In genomic region chr15:66154581-66154980, GRCh38 we compare ENCODE assay signal across 21 cellular contexts.
DNase-seq lines count a peak whose midpoint lies in the region; ATAC-seq lines count a peak whose summit lies in the region.
"Had no signal": no experiment of that assay in that cellular context is flagged by ENCODE, and none has a peak within 500 bp of the region (broad histone marks: within the 10 kb centered on the region; RNA-seq: fewer than 3 reads in every experiment).

No MANE protein-coding gene starts in this region.

- peaks cover 8 to 13% of the 10 kb centered on the region in 2 donors for H3K27me3 Mint-ChIP-seq in stimulated activated naive B cell treated with anti-CD40 and anti-IgM and Interleukin-4, amounts not matched to agents 10 μg/mL and 1 μg/mL and 100 μg/mL, for 72 hours

- DNase-seq in NCI-H2029 (lab: John Stamatoyannopoulos, UW) (peak; percentile 41), NCI-H2029 treated with DMSO at 0.1 percent for 48 hours (lab: John Stamatoyannopoulos, UW) (no peak), NCI-H146 (lab: John Stamatoyannopoulos, UW) (peak; percentile 38), NCI-H748 (lab: John Stamatoyannopoulos, UW; ENCODE audit: unreplicated experiment) (peak; percentile 84), NOMO-1 (lab: John Stamatoyannopoulos, UW; ENCODE audit: unreplicated experiment in 2 of 2) (no peak), NOMO-1 treated with DMSO at 0.1 percent for 48 hours (lab: John Stamatoyannopoulos, UW; ENCODE audit: unreplicated experiment) (no peak), ACHN (no peak)
- no peak for DNase-seq in stimulated activated naive B cell treated with anti-CD40 and anti-IgM and Interleukin-4, amounts not matched to agents 10 μg/mL and 1 μg/mL and 100 μg/mL, for 72 hours
- DNase-seq: activated CD4-positive, alpha-beta T cell treated with anti-CD3 and anti-CD28 coated beads for 48 hours; AML-193; Caco-2; effector memory CD4-positive, alpha-beta T cell; esophagus squamous epithelium; GM23248; NCI-H446 treated with DMSO at 0.1 percent for 48 hours; OCI-M1; small intestine; stimulated activated CD4-positive, alpha-beta T cell treated with anti-CD3 and anti-CD28 coated beads, Interleukin-2, amount 100 ng/mL, for 48 hours; stomach; trophoblast cell had no signal

- peaks cover 22 to 44% of the 10 kb centered on the region in 2 donors for H3K4me1 Mint-ChIP-seq in stimulated activated naive B cell treated with anti-CD40 and anti-IgM and Interleukin-4, amounts not matched to agents 10 μg/mL and 1 μg/mL and 100 μg/mL, for 72 hours

- ATAC-seq in stimulated activated naive B cell treated with anti-CD40 and anti-IgM and Interleukin-4, amounts not matched to agents 10 μg/mL and 1 μg/mL and 100 μg/mL, for 72 hours (replicated peaks): no peak
- ATAC-seq: activated naive CD4-positive, alpha-beta T cell treated with anti-CD3 and anti-CD28 coated beads, Interleukin-2, amount 50 U/mL, for 72 hours had no signal

- peaks cover 0 to 2% of the 10 kb centered on the region in 2 donors for H3K9me3 Mint-ChIP-seq in stimulated activated naive B cell treated with anti-CD40 and anti-IgM and Interleukin-4, amounts not matched to agents 10 μg/mL and 1 μg/mL and 100 μg/mL, for 72 hours
- H3K9me3 Mint-ChIP-seq: activated naive CD4-positive, alpha-beta T cell treated with anti-CD3 and anti-CD28 coated beads, Interleukin-2, amount 50 U/mL, for 72 hours had no signal

- no peak overlapping the region for H3K4me3 Mint-ChIP-seq in stimulated activated naive B cell treated with anti-CD40 and anti-IgM and Interleukin-4, amounts not matched to agents 10 μg/mL and 1 μg/mL and 100 μg/mL, for 72 hours

- H3K36me3 Mint-ChIP-seq in stimulated activated naive B cell treated with anti-CD40 and anti-IgM and Interleukin-4, amounts not matched to agents 10 μg/mL and 1 μg/mL and 100 μg/mL, for 72 hours: no peaks in the 10 kb centered on the region
- H3K36me3 Mint-ChIP-seq: activated naive CD4-positive, alpha-beta T cell treated with anti-CD3 and anti-CD28 coated beads, Interleukin-2, amount 50 U/mL, for 72 hours had no signal

- peak overlapping the region; percentile 59 for H3K27ac Mint-ChIP-seq in stimulated activated naive B cell treated with anti-CD40 and anti-IgM and Interleukin-4, amounts not matched to agents 10 μg/mL and 1 μg/mL and 100 μg/mL, for 72 hours

- in situ Hi-C loops in ACHN (cut with HindIII; ENCODE audit: low pct_ligation_motif_present, low pct_unique_long_range_greater_than_20kb, low sequenced_read_pairs): no loop called here

Comparison
In these comparisons a context has a peak if more than half of its experiments do, and no peak if none do; other contexts are left out.
1. DNase-seq: peak in NCI-H2029 (single experiment), NCI-H146 (single experiment) and NCI-H748 (single experiment); none in NCI-H2029 treated with DMSO at 0.1 percent for 48 hours (single experiment), stimulated activated naive B cell treated with anti-CD40 and anti-IgM and Interleukin-4, amounts not matched to agents 10 μg/mL and 1 μg/mL and 100 μg/mL, for 72 hours (single experiment), NOMO-1 (0 of 2), NOMO-1 treated with DMSO at 0.1 percent for 48 hours (single experiment) and ACHN (single experiment).